In genomic region chr5:72319435-72320021, GRCh38 we compare ENCODE assay signal across 7 cellular contexts. TPM values are rescaled to one million over a fixed set of nuclear protein-coding genes. Genes with fewer than 3 reads are reported as not detected.
DNase-seq lines count a peak whose midpoint lies in the region; ATAC-seq and FAIRE-seq lines count a peak whose summit lies in the region.
"Not testable (repeated sequence)": the region's sequence is repeated elsewhere in the genome, so short reads cannot be mapped to it uniquely, and the experiment has no call there.

No MANE protein-coding gene starts in this region.

- WGBS in small intestine, 3 donors, result 3 to 5% (median 3%) methylated on average over 28 of the region's 28 CpGs

- H3K9me3 ChIP-seq in small intestine (ENCODE audit: control insufficient read depth, low read depth), result not testable (repeated sequence)

- peaks cover 14% of the 10 kb centered on the region for H3K36me3 Mint-ChIP-seq in activated naive CD4-positive, alpha-beta T cell treated with anti-CD3 and anti-CD28 coated beads, Interleukin-2, amount 50 U/mL, for 24 hours
- not testable (repeated sequence) for H3K36me3 Mint-ChIP-seq in memory B cell

- ATAC-seq in GM19025 (IDR thresholded peaks at IDR 0.05; ENCODE audit: low read depth, unreplicated experiment) (peak; percentile 6), HG03432 (IDR thresholded peaks at IDR 0.05; ENCODE audit: unreplicated experiment) (peak; percentile 21), SK-N-SH treated with all-trans-retinoic acid at 6 μM for 48 hours (peak; percentile 50), esophagus mucosa (peak; percentile 3), memory B cell (ENCODE audit: low read depth) (peak; percentile 2)

- H3K27me3 ChIP-seq in small intestine (ENCODE audit: control insufficient read depth in 2 of 2, insufficient read depth in 2 of 2, low read length in 2 of 2), result not testable (repeated sequence)

- H3K4me1 Mint-ChIP-seq in activated naive CD4-positive, alpha-beta T cell treated with anti-CD3 and anti-CD28 coated beads, Interleukin-2, amount 50 U/mL, for 24 hours, result peaks cover 44% of the 10 kb centered on the region
- peaks cover 15% of the 10 kb centered on the region for H3K4me1 Mint-ChIP-seq in memory B cell

- FAIRE-seq in small intestine (lab: Jason Lieb, UNC), result not testable (repeated sequence)

- not testable (repeated sequence) for H3K4me1 ChIP-seq in small intestine (ENCODE audit: control insufficient read depth in 2 of 2, insufficient read depth in 1 of 2, low read depth in 1 of 2, low read length in 1 of 2)

- peak overlapping the region; percentile 21 to 52 for H3K27ac ChIP-seq in small intestine (ENCODE audit: low read depth in 1 of 2, low read length in 1 of 2)

- peak overlapping the region; percentile 62 to 69 for H3K4me3 ChIP-seq in small intestine (ENCODE audit: low read depth in 1 of 2, low read length in 2 of 2)

- peak overlapping the region; percentile 99 for H3K4me3 Mint-ChIP-seq in activated naive CD4-positive, alpha-beta T cell treated with anti-CD3 and anti-CD28 coated beads, Interleukin-2, amount 50 U/mL, for 24 hours
- H3K4me3 Mint-ChIP-seq in memory B cell, result peak overlapping the region; percentile 98

- H3K9me3 Mint-ChIP-seq in activated naive CD4-positive, alpha-beta T cell treated with anti-CD3 and anti-CD28 coated beads, Interleukin-2, amount 50 U/mL, for 24 hours; memory B cell: not testable (repeated sequence)

- not testable (repeated sequence) for DNase-seq in memory B cell (ENCODE audit: low spot score in 2 of 2); small intestine

- peak overlapping the region; percentile 96 for H3K27ac Mint-ChIP-seq in activated naive CD4-positive, alpha-beta T cell treated with anti-CD3 and anti-CD28 coated beads, Interleukin-2, amount 50 U/mL, for 24 hours
- peak overlapping the region; percentile 95 for H3K27ac Mint-ChIP-seq in memory B cell

- not testable (repeated sequence) for H3K27me3 Mint-ChIP-seq in activated naive CD4-positive, alpha-beta T cell treated with anti-CD3 and anti-CD28 coated beads, Interleukin-2, amount 50 U/mL, for 24 hours; memory B cell

- H3K36me3 ChIP-seq in small intestine (ENCODE audit: control insufficient read depth in 2 of 2, insufficient read depth in 2 of 2, low read length in 2 of 2), result not testable (repeated sequence)

RNA-seq across cellular contexts. Expression of gene MRPS27, which starts 0.5 kb away (rescaled TPM):
- total RNA-seq in esophagus mucosa, result 63.2 TPM
- polyA plus RNA-seq in small intestine, result 10 to 100 TPM; 11.9 to 45.5 (median 13.8) TPM

RNA-seq across cellular contexts. Expression of gene PTCD2, which starts 0.6 kb away (rescaled TPM):
- 7.7 TPM for total RNA-seq in esophagus mucosa
- 1 to 10 TPM in 1 of 3 donors, under 1 TPM in 2; 0.67 to 4.7 (median 0.81) TPM for polyA plus RNA-seq in small intestine
